2 cellular contexts compared by ENCODE assay signal in the genomic region with DNA sequence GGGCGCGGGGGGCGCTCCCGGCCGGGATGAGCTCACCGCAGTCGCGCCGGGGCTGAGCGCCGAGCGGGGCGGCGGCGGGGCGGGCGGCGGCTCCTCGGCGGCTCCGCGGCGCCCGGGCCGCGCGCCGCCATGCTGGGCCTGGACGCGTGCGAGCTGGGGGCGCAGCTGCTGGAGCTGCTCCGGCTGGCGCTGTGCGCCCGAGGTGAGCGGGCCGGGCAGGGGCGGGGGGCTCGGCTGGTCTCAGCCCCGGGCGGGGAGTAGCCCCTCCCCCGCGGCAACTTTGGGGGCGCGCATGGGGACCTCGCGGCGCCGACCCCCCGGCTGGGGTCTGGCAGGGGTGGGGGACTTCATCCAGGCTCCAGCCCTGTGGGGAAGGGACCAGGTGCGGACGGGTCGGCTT.
TF ChIP-seq lines count a peak whose summit lies in the region.

A gene (plus strand): TSS at position 40 of the 400 bp plus-strand sequence. CDS start 90 bp downstream, at position 130.

TF ChIP-seq in A549, 52 proteins besides CTCF, POLR2A, EP300 and RAD21 (continued from another document):
- TF ChIP-seq, protein P1, sequence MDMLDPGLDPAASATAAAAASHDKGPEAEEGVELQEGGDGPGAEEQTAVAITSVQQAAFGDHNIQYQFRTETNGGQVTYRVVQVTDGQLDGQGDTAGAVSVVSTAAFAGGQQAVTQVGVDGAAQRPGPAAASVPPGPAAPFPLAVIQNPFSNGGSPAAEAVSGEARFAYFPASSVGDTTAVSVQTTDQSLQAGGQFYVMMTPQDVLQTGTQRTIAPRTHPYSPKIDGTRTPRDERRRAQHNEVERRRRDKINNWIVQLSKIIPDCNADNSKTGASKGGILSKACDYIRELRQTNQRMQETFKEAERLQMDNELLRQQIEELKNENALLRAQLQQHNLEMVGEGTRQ (IDR thresholded peaks at IDR 0.05): no peak
- TF ChIP-seq POLR2AphosphoS2 (conservative IDR thresholded peaks at IDR 0.05; ENCODE audit: low read length) (no peak), SREBF2 (IDR thresholded peaks at IDR 0.05) (no peak), RFX5 (IDR thresholded peaks at IDR 0.05) (no peak), ESRRA (IDR thresholded peaks at IDR 0.05; ENCODE audit: borderline replicate concordance, low read length) (no peak), CBX2 (IDR thresholded peaks at IDR 0.05; ENCODE audit: borderline replicate concordance, low read depth) (no peak), EHF (CRISPR knock-in tag; IDR thresholded peaks at IDR 0.05) (no peak)
- TF ChIP-seq, protein P2, sequence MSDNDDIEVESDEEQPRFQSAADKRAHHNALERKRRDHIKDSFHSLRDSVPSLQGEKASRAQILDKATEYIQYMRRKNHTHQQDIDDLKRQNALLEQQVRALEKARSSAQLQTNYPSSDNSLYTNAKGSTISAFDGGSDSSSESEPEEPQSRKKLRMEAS (IDR thresholded peaks at IDR 0.05): no peak
- TF ChIP-seq, protein P3, sequence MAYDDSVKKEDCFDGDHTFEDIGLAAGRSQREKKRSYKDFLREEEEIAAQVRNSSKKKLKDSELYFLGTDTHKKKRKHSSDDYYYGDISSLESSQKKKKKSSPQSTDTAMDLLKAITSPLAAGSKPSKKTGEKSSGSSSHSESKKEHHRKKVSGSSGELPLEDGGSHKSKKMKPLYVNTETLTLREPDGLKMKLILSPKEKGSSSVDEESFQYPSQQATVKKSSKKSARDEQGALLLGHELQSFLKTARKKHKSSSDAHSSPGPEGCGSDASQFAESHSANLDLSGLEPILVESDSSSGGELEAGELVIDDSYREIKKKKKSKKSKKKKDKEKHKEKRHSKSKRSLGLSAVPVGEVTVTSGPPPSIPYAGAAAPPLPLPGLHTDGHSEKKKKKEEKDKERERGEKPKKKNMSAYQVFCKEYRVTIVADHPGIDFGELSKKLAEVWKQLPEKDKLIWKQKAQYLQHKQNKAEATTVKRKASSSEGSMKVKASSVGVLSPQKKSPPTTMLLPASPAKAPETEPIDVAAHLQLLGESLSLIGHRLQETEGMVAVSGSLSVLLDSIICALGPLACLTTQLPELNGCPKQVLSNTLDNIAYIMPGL (CRISPR knock-in tag; IDR thresholded peaks at IDR 0.05; ENCODE audit: borderline replicate concordance): no peak

TF ChIP-seq in HEK293, 187 proteins besides CTCF, POLR2A, EP300 and RAD21 (continued from another document):
- TF ChIP-seq, protein P4, sequence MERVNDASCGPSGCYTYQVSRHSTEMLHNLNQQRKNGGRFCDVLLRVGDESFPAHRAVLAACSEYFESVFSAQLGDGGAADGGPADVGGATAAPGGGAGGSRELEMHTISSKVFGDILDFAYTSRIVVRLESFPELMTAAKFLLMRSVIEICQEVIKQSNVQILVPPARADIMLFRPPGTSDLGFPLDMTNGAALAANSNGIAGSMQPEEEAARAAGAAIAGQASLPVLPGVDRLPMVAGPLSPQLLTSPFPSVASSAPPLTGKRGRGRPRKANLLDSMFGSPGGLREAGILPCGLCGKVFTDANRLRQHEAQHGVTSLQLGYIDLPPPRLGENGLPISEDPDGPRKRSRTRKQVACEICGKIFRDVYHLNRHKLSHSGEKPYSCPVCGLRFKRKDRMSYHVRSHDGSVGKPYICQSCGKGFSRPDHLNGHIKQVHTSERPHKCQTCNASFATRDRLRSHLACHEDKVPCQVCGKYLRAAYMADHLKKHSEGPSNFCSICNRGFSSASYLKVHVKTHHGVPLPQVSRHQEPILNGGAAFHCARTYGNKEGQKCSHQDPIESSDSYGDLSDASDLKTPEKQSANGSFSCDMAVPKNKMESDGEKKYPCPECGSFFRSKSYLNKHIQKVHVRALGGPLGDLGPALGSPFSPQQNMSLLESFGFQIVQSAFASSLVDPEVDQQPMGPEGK (tag by site-specific recombination; IDR thresholded peaks at IDR 0.05): peak; percentile 49; the same call in 1 of the 2 replicates
- TF ChIP-seq RBAK (tag by site-specific recombination; IDR thresholded peaks at IDR 0.05) (no peak), ZNF558 (tag by site-specific recombination; IDR thresholded peaks at IDR 0.05) (no peak), GLI4 (tag by site-specific recombination; IDR thresholded peaks at IDR 0.05) (no peak), GLIS1 (tag by site-specific recombination; IDR thresholded peaks at IDR 0.05) (no peak), ZNF510 (tag by site-specific recombination; IDR thresholded peaks at IDR 0.05; ENCODE audit: insufficient replicate concordance) (no peak)
- TF ChIP-seq, protein P5, sequence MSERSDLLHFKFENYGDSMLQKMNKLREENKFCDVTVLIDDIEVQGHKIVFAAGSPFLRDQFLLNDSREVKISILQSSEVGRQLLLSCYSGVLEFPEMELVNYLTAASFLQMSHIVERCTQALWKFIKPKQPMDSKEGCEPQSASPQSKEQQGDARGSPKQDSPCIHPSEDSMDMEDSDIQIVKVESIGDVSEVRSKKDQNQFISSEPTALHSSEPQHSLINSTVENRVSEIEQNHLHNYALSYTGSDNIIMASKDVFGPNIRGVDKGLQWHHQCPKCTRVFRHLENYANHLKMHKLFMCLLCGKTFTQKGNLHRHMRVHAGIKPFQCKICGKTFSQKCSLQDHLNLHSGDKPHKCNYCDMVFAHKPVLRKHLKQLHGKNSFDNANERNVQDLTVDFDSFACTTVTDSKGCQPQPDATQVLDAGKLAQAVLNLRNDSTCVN (tag by site-specific recombination; optimal IDR thresholded peaks at IDR 0.05): peak; percentile 27
